In genomic region chr1:44030606-44031050, GRCh38 we compare ENCODE assay signal across 1 cellular context.
TF ChIP-seq lines count a peak whose summit lies in the region.

No MANE protein-coding gene starts in this region.

TF ChIP-seq in HepG2, 621 proteins besides CTCF, POLR2A, EP300 and RAD21 (continued from another document and continues in another):
- TF ChIP-seq RARA (CRISPR knock-in tag; IDR thresholded peaks at IDR 0.05) (no peak), ZNF577 (CRISPR knock-in tag; IDR thresholded peaks at IDR 0.05; ENCODE audit: borderline replicate concordance, low read depth) (no peak), SKI (IDR thresholded peaks at IDR 0.05; ENCODE audit: partially characterized antibody) (no peak), RBAK (CRISPR knock-in tag; IDR thresholded peaks at IDR 0.05) (no peak), DPF2 (CRISPR knock-in tag; IDR thresholded peaks at IDR 0.05; ENCODE audit: borderline replicate concordance, low read depth) (no peak), ZNF580 (CRISPR knock-in tag; IDR thresholded peaks at IDR 0.05; ENCODE audit: borderline replicate concordance, low read depth) (0 out of 2 replicates have a peak, but pooled peaks have one; percentile 24), REL (CRISPR knock-in tag; conservative IDR thresholded peaks at IDR 0.05) (no peak), THAP11 (CRISPR knock-in tag; IDR thresholded peaks at IDR 0.05) (no peak), ZMYM4 (CRISPR knock-in tag; IDR thresholded peaks at IDR 0.05) (no peak), ZFP82 (CRISPR knock-in tag; IDR thresholded peaks at IDR 0.05; ENCODE audit: borderline replicate concordance) (no peak; the same call in none of the 2 replicates), CCAR2 (optimal IDR thresholded peaks at IDR 0.05; ENCODE audit: low read depth, low read length) (no peak), SRSF9 (IDR thresholded peaks at IDR 0.05; ENCODE audit: borderline replicate concordance, insufficient read depth, low read depth, low read length, poor library complexity, severe bottlenecking) (no peak), SOX13 (IDR thresholded peaks at IDR 0.05) (no peak), SOX13 (CRISPR knock-in tag; conservative IDR thresholded peaks at IDR 0.05 in 1 of 2, IDR thresholded peaks at IDR 0.05 in 1 of 2) (no peak), NR1H2 (CRISPR knock-in tag; IDR thresholded peaks at IDR 0.05; ENCODE audit: borderline replicate concordance, low read depth) (no peak), BRCA1 (CRISPR knock-in tag; IDR thresholded peaks at IDR 0.05) (0 out of 2 replicates have a peak, but pooled peaks have one; percentile 17), TOPORS (CRISPR knock-in tag; IDR thresholded peaks at IDR 0.05) (no peak), ARNT2 (CRISPR knock-in tag; IDR thresholded peaks at IDR 0.05; ENCODE audit: low read depth) (no peak), HOXA9 (CRISPR knock-in tag; IDR thresholded peaks at IDR 0.05; ENCODE audit: borderline replicate concordance) (0 out of 2 replicates have a peak, but pooled peaks have one; percentile 34), ZFX (CRISPR knock-in tag; IDR thresholded peaks at IDR 0.05; ENCODE audit: low read depth) (peak; percentile 49; the same call in 1 of the 2 replicates), KAT8 (CRISPR knock-in tag; IDR thresholded peaks at IDR 0.05) (peak; percentile 11; the same call in 1 of the 2 replicates), ZXDC (CRISPR knock-in tag; IDR thresholded peaks at IDR 0.05) (0 out of 2 replicates have a peak, but pooled peaks have one; percentile 24), ZNF549 (CRISPR knock-in tag; IDR thresholded peaks at IDR 0.05) (no peak), BCL6 (CRISPR knock-in tag; IDR thresholded peaks at IDR 0.05) (no peak), MAFK (conservative IDR thresholded peaks at IDR 0.05 in 1 of 2, IDR thresholded peaks at IDR 0.05 in 1 of 2; ENCODE audit: low read length in 2 of 2) (no peak), MED8 (CRISPR knock-in tag; IDR thresholded peaks at IDR 0.05; ENCODE audit: insufficient replicate concordance) (no peak), JDP2 (CRISPR knock-in tag; IDR thresholded peaks at IDR 0.05; ENCODE audit: borderline replicate concordance) (no peak), ZNF597 (CRISPR knock-in tag; IDR thresholded peaks at IDR 0.05) (no peak), ZNF614 (CRISPR knock-in tag; IDR thresholded peaks at IDR 0.05; ENCODE audit: borderline replicate concordance) (no peak), ZNF20 (CRISPR knock-in tag; IDR thresholded peaks at IDR 0.05) (no peak), ZBTB34 (CRISPR knock-in tag; IDR thresholded peaks at IDR 0.05) (no peak), SRY (CRISPR knock-in tag; IDR thresholded peaks at IDR 0.05) (no peak; the same call in 1 of the 2 replicates), ZNF569 (CRISPR knock-in tag; IDR thresholded peaks at IDR 0.05; ENCODE audit: borderline replicate concordance) (no peak), KDM3A (CRISPR knock-in tag; IDR thresholded peaks at IDR 0.05; ENCODE audit: low read depth) (no peak), ZNF441 (CRISPR knock-in tag; IDR thresholded peaks at IDR 0.05; ENCODE audit: borderline replicate concordance) (no peak), ZNF235 (CRISPR knock-in tag; IDR thresholded peaks at IDR 0.05; ENCODE audit: borderline replicate concordance) (no peak), AGO2 (optimal IDR thresholded peaks at IDR 0.05; ENCODE audit: low read depth, low read length) (peak; percentile 83), NCOA2 (CRISPR knock-in tag; IDR thresholded peaks at IDR 0.05) (no peak), ZNF230 (CRISPR knock-in tag; IDR thresholded peaks at IDR 0.05) (no peak), SALL1 (CRISPR knock-in tag; IDR thresholded peaks at IDR 0.05) (no peak), CHCHD3 (CRISPR knock-in tag; IDR thresholded peaks at IDR 0.05) (no peak), ETV5 (CRISPR knock-in tag; IDR thresholded peaks at IDR 0.05; ENCODE audit: borderline replicate concordance) (no peak), ZBTB7B (CRISPR knock-in tag; IDR thresholded peaks at IDR 0.05) (peak; percentile 79)
- TF ChIP-seq, protein P1, sequence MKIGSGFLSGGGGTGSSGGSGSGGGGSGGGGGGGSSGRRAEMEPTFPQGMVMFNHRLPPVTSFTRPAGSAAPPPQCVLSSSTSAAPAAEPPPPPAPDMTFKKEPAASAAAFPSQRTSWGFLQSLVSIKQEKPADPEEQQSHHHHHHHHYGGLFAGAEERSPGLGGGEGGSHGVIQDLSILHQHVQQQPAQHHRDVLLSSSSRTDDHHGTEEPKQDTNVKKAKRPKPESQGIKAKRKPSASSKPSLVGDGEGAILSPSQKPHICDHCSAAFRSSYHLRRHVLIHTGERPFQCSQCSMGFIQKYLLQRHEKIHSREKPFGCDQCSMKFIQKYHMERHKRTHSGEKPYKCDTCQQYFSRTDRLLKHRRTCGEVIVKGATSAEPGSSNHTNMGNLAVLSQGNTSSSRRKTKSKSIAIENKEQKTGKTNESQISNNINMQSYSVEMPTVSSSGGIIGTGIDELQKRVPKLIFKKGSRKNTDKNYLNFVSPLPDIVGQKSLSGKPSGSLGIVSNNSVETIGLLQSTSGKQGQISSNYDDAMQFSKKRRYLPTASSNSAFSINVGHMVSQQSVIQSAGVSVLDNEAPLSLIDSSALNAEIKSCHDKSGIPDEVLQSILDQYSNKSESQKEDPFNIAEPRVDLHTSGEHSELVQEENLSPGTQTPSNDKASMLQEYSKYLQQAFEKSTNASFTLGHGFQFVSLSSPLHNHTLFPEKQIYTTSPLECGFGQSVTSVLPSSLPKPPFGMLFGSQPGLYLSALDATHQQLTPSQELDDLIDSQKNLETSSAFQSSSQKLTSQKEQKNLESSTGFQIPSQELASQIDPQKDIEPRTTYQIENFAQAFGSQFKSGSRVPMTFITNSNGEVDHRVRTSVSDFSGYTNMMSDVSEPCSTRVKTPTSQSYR (CRISPR knock-in tag; IDR thresholded peaks at IDR 0.05; ENCODE audit: borderline replicate concordance), result no peak
- TF ChIP-seq, protein P2, sequence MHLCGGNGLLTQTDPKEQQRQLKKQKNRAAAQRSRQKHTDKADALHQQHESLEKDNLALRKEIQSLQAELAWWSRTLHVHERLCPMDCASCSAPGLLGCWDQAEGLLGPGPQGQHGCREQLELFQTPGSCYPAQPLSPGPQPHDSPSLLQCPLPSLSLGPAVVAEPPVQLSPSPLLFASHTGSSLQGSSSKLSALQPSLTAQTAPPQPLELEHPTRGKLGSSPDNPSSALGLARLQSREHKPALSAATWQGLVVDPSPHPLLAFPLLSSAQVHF (CRISPR knock-in tag; IDR thresholded peaks at IDR 0.05), result no peak
- TF ChIP-seq, protein P3, sequence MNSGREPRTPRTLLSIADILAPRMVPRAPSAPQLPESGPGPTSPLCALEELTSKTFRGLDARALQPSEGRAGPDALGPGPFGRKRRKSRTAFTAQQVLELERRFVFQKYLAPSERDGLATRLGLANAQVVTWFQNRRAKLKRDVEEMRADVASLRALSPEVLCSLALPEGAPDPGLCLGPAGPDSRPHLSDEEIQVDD (CRISPR knock-in tag; IDR thresholded peaks at IDR 0.05; ENCODE audit: borderline replicate concordance), result no peak
- TF ChIP-seq, protein P4, sequence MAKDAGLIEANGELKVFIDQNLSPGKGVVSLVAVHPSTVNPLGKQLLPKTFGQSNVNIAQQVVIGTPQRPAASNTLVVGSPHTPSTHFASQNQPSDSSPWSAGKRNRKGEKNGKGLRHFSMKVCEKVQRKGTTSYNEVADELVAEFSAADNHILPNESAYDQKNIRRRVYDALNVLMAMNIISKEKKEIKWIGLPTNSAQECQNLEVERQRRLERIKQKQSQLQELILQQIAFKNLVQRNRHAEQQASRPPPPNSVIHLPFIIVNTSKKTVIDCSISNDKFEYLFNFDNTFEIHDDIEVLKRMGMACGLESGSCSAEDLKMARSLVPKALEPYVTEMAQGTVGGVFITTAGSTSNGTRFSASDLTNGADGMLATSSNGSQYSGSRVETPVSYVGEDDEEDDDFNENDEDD (CRISPR knock-in tag; IDR thresholded peaks at IDR 0.05; ENCODE audit: borderline replicate concordance), result no peak; the same call in 1 of the 2 replicates
- TF ChIP-seq, protein P5, sequence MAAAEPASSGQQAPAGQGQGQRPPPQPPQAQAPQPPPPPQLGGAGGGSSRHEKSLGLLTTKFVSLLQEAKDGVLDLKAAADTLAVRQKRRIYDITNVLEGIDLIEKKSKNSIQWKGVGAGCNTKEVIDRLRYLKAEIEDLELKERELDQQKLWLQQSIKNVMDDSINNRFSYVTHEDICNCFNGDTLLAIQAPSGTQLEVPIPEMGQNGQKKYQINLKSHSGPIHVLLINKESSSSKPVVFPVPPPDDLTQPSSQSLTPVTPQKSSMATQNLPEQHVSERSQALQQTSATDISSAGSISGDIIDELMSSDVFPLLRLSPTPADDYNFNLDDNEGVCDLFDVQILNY (CRISPR knock-in tag; conservative IDR thresholded peaks at IDR 0.05), result no peak
- TF ChIP-seq, protein P6, sequence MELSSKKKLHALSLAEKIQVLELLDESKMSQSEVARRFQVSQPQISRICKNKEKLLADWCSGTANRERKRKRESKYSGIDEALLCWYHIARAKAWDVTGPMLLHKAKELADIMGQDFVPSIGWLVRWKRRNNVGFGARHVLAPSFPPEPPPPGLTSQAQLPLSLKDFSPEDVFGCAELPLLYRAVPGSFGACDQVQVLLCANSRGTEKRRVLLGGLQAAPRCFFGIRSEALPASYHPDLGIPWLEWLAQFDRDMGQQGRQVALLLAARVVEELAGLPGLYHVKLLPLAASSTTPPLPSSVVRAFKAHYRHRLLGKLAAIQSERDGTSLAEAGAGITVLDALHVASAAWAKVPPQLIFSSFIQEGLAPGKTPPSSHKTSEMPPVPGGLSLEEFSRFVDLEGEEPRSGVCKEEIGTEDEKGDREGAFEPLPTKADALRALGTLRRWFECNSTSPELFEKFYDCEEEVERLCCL (CRISPR knock-in tag; IDR thresholded peaks at IDR 0.05; ENCODE audit: borderline replicate concordance), result no peak
- TF ChIP-seq, protein P7, sequence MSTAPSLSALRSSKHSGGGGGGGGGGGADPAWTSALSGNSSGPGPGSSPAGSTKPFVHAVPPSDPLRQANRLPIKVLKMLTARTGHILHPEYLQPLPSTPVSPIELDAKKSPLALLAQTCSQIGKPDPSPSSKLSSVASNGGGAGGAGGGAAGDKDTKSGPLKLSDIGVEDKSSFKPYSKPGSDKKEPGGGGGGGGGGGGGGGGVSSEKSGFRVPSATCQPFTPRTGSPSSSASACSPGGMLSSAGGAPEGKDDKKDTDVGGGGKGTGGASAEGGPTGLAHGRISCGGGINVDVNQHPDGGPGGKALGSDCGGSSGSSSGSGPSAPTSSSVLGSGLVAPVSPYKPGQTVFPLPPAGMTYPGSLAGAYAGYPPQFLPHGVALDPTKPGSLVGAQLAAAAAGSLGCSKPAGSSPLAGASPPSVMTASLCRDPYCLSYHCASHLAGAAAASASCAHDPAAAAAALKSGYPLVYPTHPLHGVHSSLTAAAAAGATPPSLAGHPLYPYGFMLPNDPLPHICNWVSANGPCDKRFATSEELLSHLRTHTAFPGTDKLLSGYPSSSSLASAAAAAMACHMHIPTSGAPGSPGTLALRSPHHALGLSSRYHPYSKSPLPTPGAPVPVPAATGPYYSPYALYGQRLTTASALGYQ (CRISPR knock-in tag; IDR thresholded peaks at IDR 0.05), result 0 out of 2 replicates have a peak, but pooled peaks have one; percentile 12
